ENCODE assay signal across 8 cellular contexts in genomic region chr12:69415471-69416275, GRCh38. TPM values are rescaled to one million over a fixed set of nuclear protein-coding genes. Genes with fewer than 3 reads are reported as not detected.
A peak's percentile ranks its signal among the peaks of the same experiment; 100 is the strongest.
DNase-seq lines count a peak whose midpoint lies in the region; ATAC-seq, FAIRE-seq and TF ChIP-seq lines count a peak whose summit lies in the region.

No MANE protein-coding gene starts in this region.

- ATAC-seq in effector memory CD8-positive, alpha-beta T cell (replicated peaks): no peak

- no peaks in the 10 kb centered on the region for H3K36me3 Mint-ChIP-seq in effector memory CD8-positive, alpha-beta T cell (ENCODE audit: insufficient read depth)

- H3K36me3 ChIP-seq in bronchial epithelial cell (ENCODE audit: control insufficient read depth, insufficient read depth, low read length): no peaks in the 10 kb centered on the region

- no peak overlapping the region for H3K4me3 Mint-ChIP-seq in effector memory CD8-positive, alpha-beta T cell

- H3K27me3 ChIP-seq in bronchial epithelial cell (ENCODE audit: control insufficient read depth, insufficient read depth, low read length): no peaks in the 10 kb centered on the region

- no peaks in the 10 kb centered on the region for H3K9me3 Mint-ChIP-seq in effector memory CD8-positive, alpha-beta T cell

- H3K27ac Mint-ChIP-seq in effector memory CD8-positive, alpha-beta T cell: peak overlapping the region in 1 of 2 donors; percentile 12

- peak; percentile 23 for FAIRE-seq in bronchial epithelial cell (lab: Jason Lieb, UNC)

- H3K27me3 Mint-ChIP-seq in effector memory CD8-positive, alpha-beta T cell: no peaks in the 10 kb centered on the region

- DNase-seq in AG10803 (ENCODE audit: low read depth) (peak; percentile 96), NCI-H446 treated with DMSO at 0.1 percent for 48 hours (lab: John Stamatoyannopoulos, UW) (peak; percentile 56), bronchial epithelial cell (ENCODE audit: low read depth) (peak; percentile 69), islet precursor cell (peak; percentile 91), substantia nigra (lab: John Stamatoyannopoulos, UW) (peak in 36 of 49 donors; percentile 3 to 57 (median 22)), T-helper 1 cell (no peak)
- no peak for DNase-seq in effector memory CD8-positive, alpha-beta T cell

- no peak overlapping the region for H3K4me3 ChIP-seq in AG10803 (ENCODE audit: low read length)
- H3K4me3 ChIP-seq in bronchial epithelial cell (ENCODE audit: low read depth, low read length): no peak overlapping the region

- H3K27ac ChIP-seq in substantia nigra (ENCODE audit: low read depth, low read length, poor library complexity, severe bottlenecking): no peak overlapping the region

- no peaks in the 10 kb centered on the region for H3K4me1 Mint-ChIP-seq in effector memory CD8-positive, alpha-beta T cell (ENCODE audit: low read depth in 2 of 2)

- peak; percentile 96 for TF ChIP-seq CTCF in AG10803 (conservative IDR thresholded peaks at IDR 0.05; ENCODE audit: low read length)
- TF ChIP-seq CTCF in GM12874 (IDR thresholded peaks at IDR 0.05; ENCODE audit: insufficient read depth, low read depth, low read length): peak; percentile 50
- peak; percentile 81 for TF ChIP-seq CTCF in bronchial epithelial cell (IDR thresholded peaks at IDR 0.05; ENCODE audit: insufficient read depth, low read length, severe bottlenecking)

RNA-seq across cellular contexts. Expression of gene FRS2, which starts 54.5 kb away (rescaled TPM):
- total RNA-seq in bronchial epithelial cell: 25.5 and 27.1 TPM in 2 replicates

RNA-seq across cellular contexts. Expression of gene YEATS4, which starts 56.1 kb away (rescaled TPM):
- total RNA-seq in bronchial epithelial cell: 15.4 and 32.1 TPM in 2 replicates

Comparison
In these comparisons a context has a peak if more than half of its experiments do, and no peak if none do; other contexts are left out.
1. DNase-seq: peak in AG10803 (single experiment), NCI-H446 treated with DMSO at 0.1 percent for 48 hours (single experiment), bronchial epithelial cell (single experiment), islet precursor cell (single experiment) and substantia nigra (36 of 49); none in effector memory CD8-positive, alpha-beta T cell (0 of 3) and T-helper 1 cell (0 of 5).
2. Peak in every context shown above with its lines, with median percentiles within 50 percentile points of each other: CTCF ChIP-seq.